ENCODE assay signal across 15 cellular contexts in genomic region chr6:42344756-42345155, GRCh38.
"Had no signal": no experiment of that assay in that cellular context is flagged by ENCODE, and none has a peak within 500 bp of the region (broad histone marks: within the 10 kb centered on the region; RNA-seq: fewer than 3 reads in every experiment).

No MANE protein-coding gene starts in this region.

- H3K4me1 ChIP-seq: breast epithelium, tibial artery, uterus had no signal

- H3K4me1 Mint-ChIP-seq: endodermal cell, naive B cell had no signal

- H3K27ac ChIP-seq: breast epithelium, tibial artery, uterus had no signal

- H3K36me3 Mint-ChIP-seq: naive B cell had no signal

- H3K9me3 ChIP-seq: breast epithelium, tibial artery, uterus had no signal

- H3K27ac Mint-ChIP-seq: activated naive CD8-positive, alpha-beta T cell; endodermal cell; naive B cell; WTC11 had no signal

- H3K36me3 ChIP-seq: breast epithelium, tibial artery, uterus had no signal

- H3K4me3 ChIP-seq: breast epithelium, lung, tibial artery, uterus had no signal

- H3K27me3 Mint-ChIP-seq: activated naive CD8-positive, alpha-beta T cell; naive B cell; T-cell had no signal

- H3K27me3 ChIP-seq: breast epithelium, tibial artery, uterus had no signal

- ATAC-seq: T-cell, WTC11 had no signal

- H3K9me3 Mint-ChIP-seq: endodermal cell, naive B cell, T-cell, WTC11 had no signal

- DNase-seq: activated CD4-positive, alpha-beta T cell treated with anti-CD3 and anti-CD28 coated beads for 48 hours; anterior cingulate cortex; endodermal cell; erythroblast; hippocampal formation; naive B cell; posterior cingulate gyrus; small intestine; T-cell; tibial artery; uterus had no signal

- H3K4me3 Mint-ChIP-seq: activated naive CD8-positive, alpha-beta T cell; endodermal cell; naive B cell; T-cell; WTC11 had no signal
